ENCODE assay signal across 8 cellular contexts in the genomic region with DNA sequence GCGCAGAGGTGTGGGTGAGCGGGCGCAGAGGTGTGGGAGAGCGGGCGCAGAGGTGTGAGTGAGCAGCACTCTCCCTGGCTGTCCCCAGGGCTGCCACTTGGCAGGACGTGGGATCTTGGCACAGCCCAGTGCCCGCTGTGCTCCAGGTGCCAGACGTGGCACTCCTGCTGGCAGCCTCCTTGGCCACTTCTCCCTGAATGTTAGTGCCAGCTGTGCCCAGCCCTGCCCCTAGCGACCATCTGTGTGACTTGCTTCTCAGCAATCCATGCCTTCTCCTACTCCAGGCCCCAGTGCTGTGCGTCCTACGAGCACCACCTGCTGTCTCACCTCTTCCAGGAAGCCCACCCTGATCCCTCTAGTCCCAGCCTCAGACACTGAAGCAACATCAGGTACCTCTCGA. TPM values are rescaled to one million over a fixed set of nuclear protein-coding genes. Genes with fewer than 3 reads are reported as not detected.
A peak's percentile ranks its signal among the peaks of the same experiment; 100 is the strongest.
DNase-seq lines count a peak whose midpoint lies in the region; ATAC-seq and TF ChIP-seq lines count a peak whose summit lies in the region.

No MANE protein-coding gene starts in this region.

- TF ChIP-seq POLR2A in NB4 (IDR thresholded peaks at IDR 0.05; ENCODE audit: extremely low read depth, insufficient read length) (no peak), right lobe of liver (IDR thresholded peaks at IDR 0.05) (no peak)

- peak overlapping the region; percentile 74 for H3K4me3 Mint-ChIP-seq in T-helper 17 cell
- no peak overlapping the region for H3K4me3 Mint-ChIP-seq in natural killer cell treated with Interleukin-12 subunit alpha and Interleukin-12 subunit beta and Interleukin-15 and Interleukin-18, amount 100 ng/mL, for 72 hours

- H3K4me1 Mint-ChIP-seq in T-helper 17 cell = no peaks in the 10 kb centered on the region
- no peaks in the 10 kb centered on the region for H3K4me1 Mint-ChIP-seq in natural killer cell treated with Interleukin-12 subunit alpha and Interleukin-12 subunit beta and Interleukin-15 and Interleukin-18, amount 100 ng/mL, for 72 hours (ENCODE audit: low read depth in 2 of 2)

- no peaks in the 10 kb centered on the region for H3K27me3 ChIP-seq in right lobe of liver

- H3K4me1 ChIP-seq in right lobe of liver = peaks cover 0 to 4% (median 2%) of the 10 kb centered on the region in 4 donors

- H3K36me3 Mint-ChIP-seq in T-helper 17 cell (ENCODE audit: low read depth) = no peaks in the 10 kb centered on the region
- H3K36me3 Mint-ChIP-seq in natural killer cell treated with Interleukin-12 subunit alpha and Interleukin-12 subunit beta and Interleukin-15 and Interleukin-18, amount 100 ng/mL, for 72 hours = no peaks in the 10 kb centered on the region

- H3K9me3 ChIP-seq in T-helper 17 cell (ENCODE audit: control insufficient read depth, low read length, poor library complexity, severe bottlenecking) (no peaks in the 10 kb centered on the region), right lobe of liver (no peaks in the 10 kb centered on the region)

- no peak for ATAC-seq in T-helper 17 cell
- peak; percentile 80 to 93 (median 87) for ATAC-seq in right lobe of liver
- no peak for ATAC-seq in natural killer cell treated with Interleukin-12 subunit alpha and Interleukin-12 subunit beta and Interleukin-15 and Interleukin-18, amount 100 ng/mL, for 72 hours

- no peak overlapping the region for H3K4me3 ChIP-seq in NB4 (ENCODE audit: low read depth, low read length)
- no peak overlapping the region for H3K4me3 ChIP-seq in right lobe of liver

- H3K36me3 ChIP-seq in right lobe of liver = no peaks in the 10 kb centered on the region

- no peak overlapping the region for H3K27ac Mint-ChIP-seq in T-helper 17 cell
- H3K27ac Mint-ChIP-seq in natural killer cell treated with Interleukin-12 subunit alpha and Interleukin-12 subunit beta and Interleukin-15 and Interleukin-18, amount 100 ng/mL, for 72 hours = no peak overlapping the region

- H3K27me3 Mint-ChIP-seq in T-helper 17 cell = no peaks in the 10 kb centered on the region
- no peaks in the 10 kb centered on the region for H3K27me3 Mint-ChIP-seq in natural killer cell treated with Interleukin-12 subunit alpha and Interleukin-12 subunit beta and Interleukin-15 and Interleukin-18, amount 100 ng/mL, for 72 hours

- DNase-seq in DMS79 (lab: John Stamatoyannopoulos, UW) (peak; percentile 13), NB4 (ENCODE audit: low read depth) (peak; percentile 35), T-helper 17 cell (no peak), right lobe of liver (peak; percentile 71 to 91 (median 89)), hippocampal formation (lab: John Stamatoyannopoulos, UW) (no peak), occipital lobe (lab: John Stamatoyannopoulos, UW) (no peak), NCI-H2227 (lab: John Stamatoyannopoulos, UW; ENCODE audit: unreplicated experiment) (no peak)
- DNase-seq in natural killer cell treated with Interleukin-12 subunit alpha and Interleukin-12 subunit beta and Interleukin-15 and Interleukin-18, amount 100 ng/mL, for 72 hours (ENCODE audit: low spot score) = no peak

- no peaks in the 10 kb centered on the region for H3K9me3 Mint-ChIP-seq in natural killer cell treated with Interleukin-12 subunit alpha and Interleukin-12 subunit beta and Interleukin-15 and Interleukin-18, amount 100 ng/mL, for 72 hours

- intact Hi-C loops in right lobe of liver (cut with DNase I) = no loop called here

- no peak overlapping the region for H3K27ac ChIP-seq in right lobe of liver

- 33% methylated on average over 2 of the region's 12 CpGs for WGBS in right lobe of liver (ENCODE audit: insufficient coverage, low coverage, low lambda C conversion rate, missing lambda C conversion rate)

- TF ChIP-seq CTCF in NB4 (IDR thresholded peaks at IDR 0.05; ENCODE audit: low read depth, low read length) (no peak), right lobe of liver (IDR thresholded peaks at IDR 0.05) (peak; percentile 40 to 66 (median 57))

RNA-seq across cellular contexts. Expression of a gene that starts 30.5 kb away (rescaled TPM):
- total RNA-seq in T-helper 17 cell (not detected), right lobe of liver (not detected), occipital lobe (not detected)
- total RNA-seq in natural killer cell treated with Interleukin-12 subunit alpha and Interleukin-12 subunit beta and Interleukin-15 and Interleukin-18, amount 100 ng/mL, for 72 hours = not detected

RNA-seq across cellular contexts. Expression of a gene that starts 41.8 kb away (rescaled TPM):
- total RNA-seq in T-helper 17 cell (not detected), right lobe of liver (not detected), occipital lobe (not detected)
- not detected for total RNA-seq in natural killer cell treated with Interleukin-12 subunit alpha and Interleukin-12 subunit beta and Interleukin-15 and Interleukin-18, amount 100 ng/mL, for 72 hours

RNA-seq across cellular contexts. Expression of a gene that starts 49.1 kb away (rescaled TPM):
- total RNA-seq in T-helper 17 cell = not detected
- total RNA-seq in right lobe of liver = not detected
- not detected for total RNA-seq in natural killer cell treated with Interleukin-12 subunit alpha and Interleukin-12 subunit beta and Interleukin-15 and Interleukin-18, amount 100 ng/mL, for 72 hours
- not detected for total RNA-seq in occipital lobe

RNA-seq across cellular contexts. Expression of a gene that starts 54.2 kb away (rescaled TPM):
- total RNA-seq in T-helper 17 cell (1 to 10 TPM in 1 of 2 donors, under 1 TPM in 1; 0.85 to 1.0 TPM), right lobe of liver (10 to 100 TPM in 5 of 6 experiments, 1 to 10 TPM in 1; 7.5 to 19.3 (median 13.9) TPM), occipital lobe (4.8 TPM)
- under 1 TPM; 0.45 to 0.88 TPM for total RNA-seq in natural killer cell treated with Interleukin-12 subunit alpha and Interleukin-12 subunit beta and Interleukin-15 and Interleukin-18, amount 100 ng/mL, for 72 hours

Comparison
In these comparisons a context has a peak if more than half of its experiments do, and no peak if none do; other contexts are left out.
1. DNase-seq: peak in DMS79 (single experiment), NB4 (single experiment) and right lobe of liver (3 of 3); none in T-helper 17 cell (0 of 3), hippocampal formation (0 of 2), natural killer cell treated with Interleukin-12 subunit alpha and Interleukin-12 subunit beta and Interleukin-15 and Interleukin-18, amount 100 ng/mL, for 72 hours (single experiment), occipital lobe (single experiment) and NCI-H2227 (single experiment).
2. ATAC-seq: peak in right lobe of liver (4 of 4); none in T-helper 17 cell (single experiment) and natural killer cell treated with Interleukin-12 subunit alpha and Interleukin-12 subunit beta and Interleukin-15 and Interleukin-18, amount 100 ng/mL, for 72 hours (0 of 2).